ENCODE assay signal across 8 cellular contexts in genomic region chr4:3556244-3556867, GRCh38. TPM values are rescaled to one million over a fixed set of nuclear protein-coding genes. Genes with fewer than 3 reads are reported as not detected.
DNase-seq lines count a peak whose midpoint lies in the region; ATAC-seq and TF ChIP-seq lines count a peak whose summit lies in the region.
"Not testable (repeated sequence)": the region's sequence is repeated elsewhere in the genome, so short reads cannot be mapped to it uniquely, and the experiment has no call there.

No MANE protein-coding gene starts in this region.

- H3K4me1 Mint-ChIP-seq in CD14-positive monocyte: peaks cover 45% of the 10 kb centered on the region
- H3K4me1 Mint-ChIP-seq in GM23338; WTC11; glutamatergic neuron (ENCODE audit: low read depth, unreplicated experiment): not testable (repeated sequence)

- H3K4me1 ChIP-seq in GM23338 (ENCODE audit: insufficient read depth); lower lobe of right lung; upper lobe of left lung: not testable (repeated sequence)

- intact Hi-C loops in CD14-positive monocyte (cut with micrococcal nuclease); lower lobe of right lung (cut with DNase I): not testable (repeated sequence)

- not testable (repeated sequence) for H3F3A ChIP-seq in GM23338 (replicated peaks; ENCODE audit: low read depth)

- not testable (repeated sequence) for DNase-seq in CD14-positive monocyte (ENCODE audit: low spot score); upper lobe of left lung
- DNase-seq in GM23338 (ENCODE audit: low spot score) (peak; percentile 53), NB4 (ENCODE audit: low read depth) (peak; percentile 70), OCI-M1 (lab: John Stamatoyannopoulos, UW) (peak; percentile 21), WTC11 (ENCODE audit: low spot score) (peak; percentile 62), glutamatergic neuron (peak; percentile 57), lower lobe of right lung (peak; percentile 61)

- POLR2A ChIA-PET in WTC11 (lab: Charles Lee): not testable (repeated sequence)

- not testable (repeated sequence) for H2AFZ ChIP-seq in GM23338

- H3K4me3 Mint-ChIP-seq in CD14-positive monocyte: peak overlapping the region; percentile 48 to 76
- not testable (repeated sequence) for H3K4me3 Mint-ChIP-seq in GM23338; WTC11; glutamatergic neuron (ENCODE audit: unreplicated experiment)

- not testable (repeated sequence) for H3K4me3 ChIP-seq in GM23338; NB4 (ENCODE audit: low read depth, low read length); lower lobe of right lung; upper lobe of left lung

- WGBS in upper lobe of left lung, 2 donors: 58 to 65% methylated on average over 4 to 16 of the region's 17 CpGs

- not testable (repeated sequence) for H3K27ac ChIP-seq in GM23338 (ENCODE audit: low read depth); lower lobe of right lung
- peak overlapping the region; percentile 35 to 79 (median 70) for H3K27ac ChIP-seq in upper lobe of left lung

- TF ChIP-seq EP300 in upper lobe of left lung (IDR thresholded peaks at IDR 0.05): not testable (repeated sequence)

- not testable (repeated sequence) for H4K20me1 ChIP-seq in GM23338 (replicated peaks; ENCODE audit: insufficient read depth)

- not testable (repeated sequence) for H3K4me2 ChIP-seq in GM23338

- H3K36me3 Mint-ChIP-seq in CD14-positive monocyte; GM23338 (ENCODE audit: low read depth); WTC11; glutamatergic neuron (ENCODE audit: unreplicated experiment): not testable (repeated sequence)

- H3K9me3 Mint-ChIP-seq in CD14-positive monocyte; GM23338; WTC11; glutamatergic neuron (ENCODE audit: unreplicated experiment): not testable (repeated sequence)

- peak overlapping the region; percentile 73 to 90 (median 81) for H3K27ac Mint-ChIP-seq in CD14-positive monocyte
- not testable (repeated sequence) for H3K27ac Mint-ChIP-seq in GM23338; WTC11; glutamatergic neuron (ENCODE audit: unreplicated experiment)

- H3K79me2 ChIP-seq in GM23338 (replicated peaks; ENCODE audit: insufficient read depth): not testable (repeated sequence)

- CTCF ChIA-PET in WTC11 (lab: Charles Lee): not testable (repeated sequence)

- not testable (repeated sequence) for H3K27me3 ChIP-seq in GM23338 (ENCODE audit: insufficient read depth); lower lobe of right lung (ENCODE audit: low read depth); upper lobe of left lung

- not testable (repeated sequence) for H3K36me3 ChIP-seq in GM23338 (ENCODE audit: insufficient read depth); lower lobe of right lung; upper lobe of left lung

- ATAC-seq in GM23338 (peak; percentile 88), WTC11 (peak; percentile 75), lower lobe of right lung (peak in 1 of 2 donors; percentile 74)
- not testable (repeated sequence) for ATAC-seq in upper lobe of left lung (ENCODE audit: low FRiP score in 2 of 2)

- not testable (repeated sequence) for H3K9me3 ChIP-seq in lower lobe of right lung, upper lobe of left lung

- not testable (repeated sequence) for H3K27me3 Mint-ChIP-seq in CD14-positive monocyte (ENCODE audit: low read depth in 3 of 3); GM23338 (ENCODE audit: insufficient read depth, low read depth, poor library complexity); WTC11 (ENCODE audit: low read depth); glutamatergic neuron (ENCODE audit: unreplicated experiment)

- H3K9me2 ChIP-seq in GM23338 (ENCODE audit: insufficient read depth): not testable (repeated sequence)

- not testable (repeated sequence) for TF ChIP-seq POLR2A in NB4 (IDR thresholded peaks at IDR 0.05; ENCODE audit: extremely low read depth, insufficient read length); upper lobe of left lung (IDR thresholded peaks at IDR 0.05)

- TF ChIP-seq CTCF in CD14-positive monocyte (IDR thresholded peaks at IDR 0.05) (peak; percentile 14), GM23338 (conservative IDR thresholded peaks at IDR 0.05; ENCODE audit: low read depth in 2 of 2) (peak in 1 of 2 experiments; percentile 59; a peak in 3 of 4 replicates), NB4 (IDR thresholded peaks at IDR 0.05; ENCODE audit: low read depth, low read length) (peak; percentile 44)
- TF ChIP-seq CTCF in WTC11 (IDR thresholded peaks at IDR 0.05); glutamatergic neuron (IDR thresholded peaks at IDR 0.05; ENCODE audit: partially characterized antibody, unreplicated experiment); lower lobe of right lung (IDR thresholded peaks at IDR 0.05); upper lobe of left lung (IDR thresholded peaks at IDR 0.05): not testable (repeated sequence)

RNA-seq across cellular contexts. Expression of gene LRPAP1, which starts 24.1 kb away (rescaled TPM):
- polyA plus RNA-seq in CD14-positive monocyte (100 to 1,000 TPM; 169 to 180 TPM), GM23338 (2016; fragmentation: Nextera tagmentation; extraction: Ambion mirVana) (57.2 and 63.0 TPM in 2 replicates)
- total RNA-seq in GM23338 (2014; rRNA removed; shearing (Covaris generic)): 70.2 and 82.5 TPM in 2 replicates
- total RNA-seq in WTC11 (2021) (90.8 to 106 TPM (median 97.4 TPM) in 3 replicates), glutamatergic neuron (ENCODE audit: unreplicated experiment) (68.5 TPM), lower lobe of right lung (224 TPM), upper lobe of left lung (100 to 1,000 TPM in 5 of 6 donors, 10 to 100 TPM in 1; 98.5 to 267 (median 251) TPM)
